8 cellular contexts compared by ENCODE assay signal in genomic region chr11:697028-697491, GRCh38. TPM values are rescaled to one million over a fixed set of nuclear protein-coding genes. Genes with fewer than 3 reads are reported as not detected.
A peak's percentile ranks its signal among the peaks of the same experiment; 100 is the strongest.
DNase-seq lines count a peak whose midpoint lies in the region; ATAC-seq and TF ChIP-seq lines count a peak whose summit lies in the region.

No MANE protein-coding gene starts in this region.

- no peaks in the 10 kb centered on the region for H3K9me3 ChIP-seq in endocrine pancreas (ENCODE audit: control insufficient read depth, low read length)

- H3K4me3 Mint-ChIP-seq in progenitor cell of endocrine pancreas (ENCODE audit: low read depth), result peak overlapping the region; percentile 84

- H3K27me3 Mint-ChIP-seq in progenitor cell of endocrine pancreas, result no peaks in the 10 kb centered on the region

- H3K9ac ChIP-seq in endocrine pancreas (ENCODE audit: control insufficient read depth, insufficient read depth, low read length), result peak overlapping the region; percentile 5

- TF ChIP-seq CTCF in progenitor cell of endocrine pancreas (IDR thresholded peaks at IDR 0.05; ENCODE audit: unreplicated experiment), result no peak

- peak; percentile 52 for DNase-seq in G401 (ENCODE audit: low spot score)
- peak; percentile 73 to 95 for DNase-seq in NOMO-1 (lab: John Stamatoyannopoulos, UW; ENCODE audit: unreplicated experiment in 2 of 2)
- no peak for DNase-seq in progenitor cell of endocrine pancreas (ENCODE audit: low spot score, unreplicated experiment)
- DNase-seq in foreskin melanocyte, result no peak
- DNase-seq in NCI-H2107 treated with DMSO at 0.1 percent for 48 hours (lab: John Stamatoyannopoulos, UW; ENCODE audit: unreplicated experiment), result no peak
- no peak for DNase-seq in NCI-H1417 (lab: John Stamatoyannopoulos, UW)

- peaks cover 12% of the 10 kb centered on the region for H3K4me1 Mint-ChIP-seq in progenitor cell of endocrine pancreas (ENCODE audit: low read depth)

- no peak for ATAC-seq in GM18858 (IDR thresholded peaks at IDR 0.05; ENCODE audit: unreplicated experiment)

- no peaks in the 10 kb centered on the region for H3K9me3 Mint-ChIP-seq in progenitor cell of endocrine pancreas (ENCODE audit: low read depth)

- H3K27me3 ChIP-seq in endocrine pancreas (ENCODE audit: control insufficient read depth, insufficient read depth, low read length), result no peaks in the 10 kb centered on the region

- H3K36me3 ChIP-seq in endocrine pancreas (ENCODE audit: control insufficient read depth, insufficient read depth, low read length), result no peaks in the 10 kb centered on the region

- peaks cover 8% of the 10 kb centered on the region for H3K4me1 ChIP-seq in endocrine pancreas (ENCODE audit: control insufficient read depth, insufficient read depth, low read length)

- H3K36me3 Mint-ChIP-seq in progenitor cell of endocrine pancreas (ENCODE audit: insufficient read depth), result peaks cover 1% of the 10 kb centered on the region

- in situ Hi-C loops in G401 (cut with HindIII; ENCODE audit: low sequenced_read_pairs), result no loop called here

- no peak overlapping the region for H3K4me3 ChIP-seq in endocrine pancreas (ENCODE audit: control insufficient read depth, insufficient read depth, low read length)

- no peak overlapping the region for H3K27ac Mint-ChIP-seq in progenitor cell of endocrine pancreas

RNA-seq across cellular contexts. Expression of gene TMEM80, which starts 1.4 kb away (rescaled TPM):
- total RNA-seq in G401 (2014; rRNA removed; shearing (Covaris generic)), result 14.8 and 19.8 TPM in 2 replicates
- total RNA-seq in progenitor cell of endocrine pancreas, result 29.4 and 32.6 TPM in 2 replicates

RNA-seq across cellular contexts. Expression of gene DEAF1, which starts 2.0 kb away (rescaled TPM):
- 70.5 and 73.2 TPM in 2 replicates for total RNA-seq in G401 (2014; rRNA removed; shearing (Covaris generic))
- total RNA-seq in progenitor cell of endocrine pancreas, result 49.2 and 57.0 TPM in 2 replicates

RNA-seq across cellular contexts. Expression of gene EPS8L2, which starts 9.0 kb away (rescaled TPM):
- total RNA-seq in G401 (2014; rRNA removed; shearing (Covaris generic)), result 18.2 and 27.9 TPM in 2 replicates
- 100.0 and 111 TPM in 2 replicates for total RNA-seq in progenitor cell of endocrine pancreas

RNA-seq across cellular contexts. Expression of gene TALDO1, which starts 50.2 kb away (rescaled TPM):
- total RNA-seq in G401 (2014; rRNA removed; shearing (Covaris generic)), result 201 and 229 TPM in 2 replicates
- 112 and 120 TPM in 2 replicates for total RNA-seq in progenitor cell of endocrine pancreas

RNA-seq across cellular contexts. Expression of gene DRD4, which starts 60.0 kb away (rescaled TPM):
- not detected in 2 replicates for total RNA-seq in G401 (2014; rRNA removed; shearing (Covaris generic))
- 1.1 and 2.7 TPM in 2 replicates for total RNA-seq in progenitor cell of endocrine pancreas

Comparison
In these comparisons a context has a peak if more than half of its experiments do, and no peak if none do; other contexts are left out.
1. DNase-seq: peak in G401 (single experiment) and NOMO-1 (2 of 2); none in progenitor cell of endocrine pancreas (single experiment), foreskin melanocyte (single experiment), NCI-H2107 treated with DMSO at 0.1 percent for 48 hours (single experiment) and NCI-H1417 (0 of 3).